ENCODE assay signal across 1 cellular context in the genomic region with DNA sequence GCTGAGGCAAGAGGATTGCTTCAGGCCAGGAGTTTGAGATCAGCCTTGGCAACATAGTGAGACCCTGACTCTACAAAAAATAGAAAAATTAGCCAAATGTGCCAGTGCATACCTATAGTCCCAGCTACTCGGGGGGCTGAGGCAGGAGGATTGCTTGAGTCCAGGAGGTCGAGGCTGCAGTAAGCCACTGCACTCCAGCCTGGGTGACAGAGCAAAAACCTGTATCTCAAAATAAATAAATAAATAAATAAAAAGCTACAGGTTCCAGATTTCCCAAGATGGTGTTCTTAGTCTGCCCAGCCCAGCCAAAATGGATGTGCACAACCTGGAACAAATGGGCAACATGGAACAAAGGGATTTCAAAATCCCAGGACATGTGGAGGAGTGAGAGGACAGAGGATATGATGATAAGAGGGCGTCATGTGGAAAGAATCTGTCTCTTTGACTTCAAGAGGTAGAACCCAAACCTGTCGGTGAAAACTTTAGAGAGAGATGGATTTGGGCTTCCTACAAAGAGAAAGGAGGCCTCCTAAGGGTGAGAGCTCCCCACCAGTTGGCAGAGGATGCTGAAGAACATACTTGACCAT.
A peak's percentile ranks its signal among the peaks of the same experiment; 100 is the strongest.
TF ChIP-seq lines count a peak whose summit lies in the region.

No MANE protein-coding gene starts in this region.

TF ChIP-seq in A549, 52 proteins besides CTCF, POLR2A, EP300 and RAD21 (continued from another document):
- no peak for TF ChIP-seq REST (IDR thresholded peaks at IDR 0.05)
- no peak for TF ChIP-seq FOSB (CRISPR knock-in tag; IDR thresholded peaks at IDR 0.05)
- TF ChIP-seq BHLHE40 (IDR thresholded peaks at IDR 0.05; ENCODE audit: low read depth, low read length) = no peak
- 0 out of 4 replicates have a peak, but pooled peaks have one; percentile 18 to 31 for TF ChIP-seq CEBPB (IDR thresholded peaks at IDR 0.05)
- TF ChIP-seq MAFK (IDR thresholded peaks at IDR 0.05; ENCODE audit: partially characterized antibody) = no peak
